Comparison of ENCODE assay signal across 11 cellular contexts in genomic region chr14:89405712-89406111, GRCh38. TPM values are rescaled to one million over a fixed set of nuclear protein-coding genes. Genes with fewer than 3 reads are reported as not detected.
DNase-seq lines count a peak whose midpoint lies in the region; ATAC-seq and TF ChIP-seq lines count a peak whose summit lies in the region.
"Had no signal": no experiment of that assay in that cellular context is flagged by ENCODE, and none has a peak within 500 bp of the region (broad histone marks: within the 10 kb centered on the region; RNA-seq: fewer than 3 reads in every experiment).

No MANE protein-coding gene starts in this region.

- intact Hi-C loops in natural killer cell (cut with micrococcal nuclease) (no loop called here), sciatic nerve (cut with DNase I) (no loop called here)

- TF ChIP-seq CTCF in natural killer cell (IDR thresholded peaks at IDR 0.05) (no peak), endothelial cell (IDR thresholded peaks at IDR 0.05; ENCODE audit: unreplicated experiment) (no peak)

- H3K4me1 Mint-ChIP-seq in natural killer cell (peaks cover 66 to 78% of the 10 kb centered on the region in 2 donors), endothelial cell (ENCODE audit: unreplicated experiment) (peaks cover 37% of the 10 kb centered on the region)
- H3K4me1 Mint-ChIP-seq in natural killer cell treated with Interleukin-12 subunit alpha and Interleukin-12 subunit beta and Interleukin-15 and Interleukin-18, amount 100 ng/mL, for 72 hours (ENCODE audit: low read depth in 2 of 2): peaks cover 57 to 58% of the 10 kb centered on the region in 2 donors

- no peaks in the 10 kb centered on the region for H3K36me3 Mint-ChIP-seq in natural killer cell
- peaks cover 6% of the 10 kb centered on the region for H3K36me3 Mint-ChIP-seq in natural killer cell treated with Interleukin-12 subunit alpha and Interleukin-12 subunit beta and Interleukin-15 and Interleukin-18, amount 100 ng/mL, for 72 hours
- peaks cover 26% of the 10 kb centered on the region for H3K36me3 Mint-ChIP-seq in endothelial cell (ENCODE audit: low read depth, unreplicated experiment)

- H3K27me3 Mint-ChIP-seq in natural killer cell (ENCODE audit: low read depth in 2 of 2) (no peaks in the 10 kb centered on the region), endothelial cell (ENCODE audit: unreplicated experiment) (peaks cover 4% of the 10 kb centered on the region)
- no peaks in the 10 kb centered on the region for H3K27me3 Mint-ChIP-seq in natural killer cell treated with Interleukin-12 subunit alpha and Interleukin-12 subunit beta and Interleukin-15 and Interleukin-18, amount 100 ng/mL, for 72 hours
- H3K27me3 Mint-ChIP-seq: B cell; CD8-positive, alpha-beta memory T cell had no signal

- H3K4me3 Mint-ChIP-seq in natural killer cell (no peak overlapping the region), endothelial cell (ENCODE audit: unreplicated experiment) (no peak overlapping the region)
- no peak overlapping the region for H3K4me3 Mint-ChIP-seq in natural killer cell treated with Interleukin-12 subunit alpha and Interleukin-12 subunit beta and Interleukin-15 and Interleukin-18, amount 100 ng/mL, for 72 hours
- H3K4me3 Mint-ChIP-seq: B cell had no signal

- peak overlapping the region; percentile 9 to 23 for H3K27ac Mint-ChIP-seq in natural killer cell
- no peak overlapping the region for H3K27ac Mint-ChIP-seq in natural killer cell treated with Interleukin-12 subunit alpha and Interleukin-12 subunit beta and Interleukin-15 and Interleukin-18, amount 100 ng/mL, for 72 hours
- peak overlapping the region; percentile 14 for H3K27ac Mint-ChIP-seq in endothelial cell (ENCODE audit: unreplicated experiment)
- H3K27ac Mint-ChIP-seq: B cell had no signal

- DNase-seq in natural killer cell (no peak), endothelial cell (ENCODE audit: low spot score) (no peak), sciatic nerve (ENCODE audit: low spot score) (peak; percentile 9)
- DNase-seq in natural killer cell treated with Interleukin-12 subunit alpha and Interleukin-12 subunit beta and Interleukin-15 and Interleukin-18, amount 100 ng/mL, for 72 hours (ENCODE audit: low spot score): no peak
- DNase-seq: Caco-2; CD8-positive, alpha-beta memory T cell; IMR-90 had no signal

- ATAC-seq in natural killer cell: no peak
- no peak for ATAC-seq in natural killer cell treated with Interleukin-12 subunit alpha and Interleukin-12 subunit beta and Interleukin-15 and Interleukin-18, amount 100 ng/mL, for 72 hours
- no peak for ATAC-seq in sciatic nerve
- no peak for ATAC-seq in HG02759 (IDR thresholded peaks at IDR 0.05; ENCODE audit: unreplicated experiment)
- ATAC-seq in HG02840 (IDR thresholded peaks at IDR 0.05; ENCODE audit: low FRiP score, unreplicated experiment): no peak
- ATAC-seq: K562 had no signal

- H3K9me3 Mint-ChIP-seq in natural killer cell (no peaks in the 10 kb centered on the region), endothelial cell (ENCODE audit: unreplicated experiment) (no peaks in the 10 kb centered on the region)
- H3K9me3 Mint-ChIP-seq in natural killer cell treated with Interleukin-12 subunit alpha and Interleukin-12 subunit beta and Interleukin-15 and Interleukin-18, amount 100 ng/mL, for 72 hours: no peaks in the 10 kb centered on the region
- H3K9me3 Mint-ChIP-seq: CD8-positive, alpha-beta memory T cell had no signal

RNA-seq across cellular contexts. Expression of gene FOXN3, which starts 11.3 kb away (rescaled TPM):
- 100 to 1,000 TPM; 209 to 216 (median 209) TPM for total RNA-seq in natural killer cell
- total RNA-seq in natural killer cell treated with Interleukin-12 subunit alpha and Interleukin-12 subunit beta and Interleukin-15 and Interleukin-18, amount 100 ng/mL, for 72 hours: 100 to 1,000 TPM; 127 to 133 TPM
- total RNA-seq in endothelial cell (ENCODE audit: unreplicated experiment): 108 TPM
- 80.9 TPM for total RNA-seq in sciatic nerve

Comparison
In these comparisons a context has a peak if more than half of its experiments do, and no peak if none do; other contexts are left out.
1. H3K27ac Mint-ChIP-seq: peak in natural killer cell (2 of 2) and endothelial cell (single experiment); none in natural killer cell treated with Interleukin-12 subunit alpha and Interleukin-12 subunit beta and Interleukin-15 and Interleukin-18, amount 100 ng/mL, for 72 hours (0 of 2).